28 cellular contexts compared by ENCODE assay signal in genomic region chr2:108399479-108399878, GRCh38. TPM values are rescaled to one million over a fixed set of nuclear protein-coding genes. Genes with fewer than 3 reads are reported as not detected.
DNase-seq lines count a peak whose midpoint lies in the region; ATAC-seq and TF ChIP-seq lines count a peak whose summit lies in the region.
"Had no signal": no experiment of that assay in that cellular context is flagged by ENCODE, and none has a peak within 500 bp of the region (broad histone marks: within the 10 kb centered on the region; RNA-seq: fewer than 3 reads in every experiment).

No MANE protein-coding gene starts in this region.

- no peak overlapping the region for H3K4me3 Mint-ChIP-seq in Caco-2 (ENCODE audit: unreplicated experiment)
- H3K4me3 Mint-ChIP-seq: B cell; CD8-positive, alpha-beta T cell; H9; HFFc6; T-helper 17 cell had no signal

- no peaks in the 10 kb centered on the region for H3K27me3 Mint-ChIP-seq in Caco-2 (ENCODE audit: insufficient read depth, unreplicated experiment)
- H3K27me3 Mint-ChIP-seq: T-helper 17 cell had no signal

- peaks cover 53% of the 10 kb centered on the region for H3K9me3 Mint-ChIP-seq in Caco-2 (ENCODE audit: unreplicated experiment)

- ATAC-seq in GM19035 (IDR thresholded peaks at IDR 0.05; ENCODE audit: unreplicated experiment) (no peak), HG03159 (IDR thresholded peaks at IDR 0.05; ENCODE audit: unreplicated experiment) (no peak)
- ATAC-seq: CD8-positive, alpha-beta T cell; GM12878; Right ventricle myocardium inferior; SK-N-SH treated with all-trans-retinoic acid at 6 μM for 48 hours; T-helper 17 cell had no signal

- H3K4me3 ChIP-seq in Caco-2 (ENCODE audit: low read depth, low read length): no peak overlapping the region
- H3K4me3 ChIP-seq: GM12878, MG63, PC-9, SJCRH30 had no signal

- no peaks in the 10 kb centered on the region for H3K36me3 ChIP-seq in Caco-2 (ENCODE audit: control insufficient read depth, insufficient read depth, low read length)
- H3K36me3 ChIP-seq: MG63, SJCRH30 had no signal

- H3K36me3 Mint-ChIP-seq in Caco-2 (ENCODE audit: insufficient read depth, unreplicated experiment): no peaks in the 10 kb centered on the region
- H3K36me3 Mint-ChIP-seq: CD8-positive, alpha-beta T cell had no signal

- CTCF ChIA-PET in Caco-2 (lab: Charles Lee): no interaction called here

- in situ Hi-C loops in ACHN (cut with HindIII; ENCODE audit: low pct_ligation_motif_present, low pct_unique_long_range_greater_than_20kb, low sequenced_read_pairs): no loop called here
- in situ Hi-C loops in Caki2 (cut with HindIII; ENCODE audit: low pct_unique_long_range_greater_than_20kb, low sequenced_read_pairs): no loop called here

- no peaks in the 10 kb centered on the region for H3K4me1 ChIP-seq in Caco-2

- no peak for TF ChIP-seq CTCF in Caco-2 (IDR thresholded peaks at IDR 0.05; ENCODE audit: insufficient read depth in 1 of 2, low read depth in 1 of 2, low read length in 1 of 2, severe bottlenecking in 1 of 2, unreplicated experiment in 1 of 2)

- BruUV-seq in Caco-2 (replicated peaks; lab: Mats Ljungman, UMichigan): no TSS peak

- POLR2A ChIA-PET in Caco-2 (lab: Charles Lee): no interaction called here

- H3K27ac Mint-ChIP-seq in Caco-2 (ENCODE audit: unreplicated experiment): no peak overlapping the region
- H3K27ac Mint-ChIP-seq: B cell; CD8-positive, alpha-beta T cell; HFFc6; T-helper 17 cell had no signal

- H3K9me3 ChIP-seq in Caco-2: peaks cover 14% of the 10 kb centered on the region

- no peaks in the 10 kb centered on the region for H3K27me3 ChIP-seq in Caco-2 (replicated peaks; ENCODE audit: control insufficient read depth, insufficient read depth, low read length)
- H3K27me3 ChIP-seq: MG63, SJCRH30 had no signal

- peak; percentile 13 for DNase-seq in ACHN
- peak; percentile 55 for DNase-seq in Caki2 (ENCODE audit: low read depth)
- peak; percentile 26 for DNase-seq in amniotic epithelial cell (ENCODE audit: low read depth)
- peak; percentile 19 for DNase-seq in left kidney (ENCODE audit: low read depth, low spot score)
- no peak for DNase-seq in Caco-2
- DNase-seq: Calu3; CD8-positive, alpha-beta T cell; GDM1; H9; HFFc6; IMR-90; KG1; MG63; NCI-H2029 treated with DMSO at 0.1 percent for 48 hours; NCI-H2171 treated with DMSO at 0.1 percent for 48 hours; NCI-H345; NCI-H510A treated with DMSO at 0.1 percent for 48 hours; PC-9; SJCRH30; T-helper 17 cell had no signal

- intact Hi-C loops in Caco-2 (cut with micrococcal nuclease; ENCODE audit: unreplicated experiment): no loop called here

- H3K4me1 Mint-ChIP-seq in Caco-2 (ENCODE audit: low read depth, unreplicated experiment): no peaks in the 10 kb centered on the region
- H3K4me1 Mint-ChIP-seq: B cell, T-helper 17 cell had no signal

RNA-seq across cellular contexts. Expression of gene SULT1C4, which starts 21.7 kb away (rescaled TPM):
- 5.1 and 7.5 TPM in 2 replicates for total RNA-seq in Caki2 (2014; rRNA removed; shearing (Covaris generic); ENCODE audit: low replicate concordance)
- total RNA-seq in Caco-2 (2022): 4.0 and 5.1 TPM in 2 replicates
- total RNA-seq: A673; B cell; Calu3; CD8-positive, alpha-beta T cell; GM12878; HFFc6; PC-9; RPMI7951 had no signal

RNA-seq across cellular contexts. Expression of gene GCC2, which starts 49.5 kb away (rescaled TPM):
- 12.0 and 18.0 TPM in 2 replicates for total RNA-seq in Caki2 (2014; rRNA removed; shearing (Covaris generic); ENCODE audit: low replicate concordance)
- total RNA-seq in Caco-2 (2022): 46.2 and 49.9 TPM in 2 replicates

Comparison
In these comparisons a context has a peak if more than half of its experiments do, and no peak if none do; other contexts are left out.
1. DNase-seq: peak in ACHN (single experiment), Caki2 (single experiment), amniotic epithelial cell (single experiment) and left kidney (single experiment); none in Caco-2 (0 of 2).